In the genomic region with DNA sequence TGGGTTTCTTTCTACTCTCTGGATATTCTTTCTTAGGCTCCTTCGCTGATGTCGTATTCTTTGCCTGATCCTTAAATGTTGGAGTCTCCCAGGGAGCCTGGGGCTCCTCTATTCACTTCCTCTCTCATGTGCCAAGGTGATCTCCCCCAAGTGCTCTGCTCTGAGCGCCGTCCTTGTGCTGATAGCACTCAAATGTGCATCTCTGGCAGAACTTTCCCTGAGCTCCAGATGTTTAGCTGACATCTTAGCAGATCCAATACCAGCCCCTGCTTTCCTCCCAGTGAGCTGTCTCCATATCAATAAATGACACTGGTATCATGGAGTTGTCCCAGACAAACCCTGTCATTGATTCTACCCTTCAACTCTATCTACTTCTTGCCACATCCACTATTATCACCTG, we compare ENCODE assay signal across 33 cellular contexts.
A peak's percentile ranks its signal among the peaks of the same experiment; 100 is the strongest.
DNase-seq lines count a peak whose midpoint lies in the region; ATAC-seq, FAIRE-seq and TF ChIP-seq lines count a peak whose summit lies in the region.
"Had no signal": no experiment of that assay in that cellular context is flagged by ENCODE, and none has a peak within 500 bp of the region (broad histone marks: within the 10 kb centered on the region; RNA-seq: fewer than 3 reads in every experiment).

No MANE protein-coding gene starts in this region.

- TF ChIP-seq POLR2A in heart left ventricle (IDR thresholded peaks at IDR 0.05) (no peak), lower leg skin (IDR thresholded peaks at IDR 0.05) (no peak)

- H4K8ac ChIP-seq in neuronal stem cell (ENCODE audit: low read depth, low read length), result no peak overlapping the region

- H3K23ac ChIP-seq in neuronal stem cell (ENCODE audit: low read depth, low read length, poor library complexity), result no peak overlapping the region

- H3K4me1 ChIP-seq in heart left ventricle (no peaks in the 10 kb centered on the region), neuronal stem cell (ENCODE audit: control insufficient read depth in 2 of 2, insufficient read depth in 1 of 2, low read depth in 1 of 2, low read length in 2 of 2) (no peaks in the 10 kb centered on the region)
- H3K4me1 ChIP-seq: A549, Caco-2 had no signal

- H3K36me3 ChIP-seq in heart left ventricle, result no peaks in the 10 kb centered on the region
- H3K36me3 ChIP-seq in bronchial epithelial cell (ENCODE audit: control insufficient read depth, insufficient read depth, low read length), result no peaks in the 10 kb centered on the region
- no peaks in the 10 kb centered on the region for H3K36me3 ChIP-seq in neuronal stem cell (replicated peaks in 1 of 2; ENCODE audit: control insufficient read depth in 2 of 2, insufficient read depth in 2 of 2, low read length in 2 of 2)
- H3K36me3 ChIP-seq: BE2C; BLaER1; BLaER1 treated with 17β-estradiol and CSF1 and Interleukin-3, amounts not matched to agents 10 nM and 100 nM had no signal

- H2AFZ ChIP-seq in neuronal stem cell (ENCODE audit: low read length), result no peak overlapping the region

- no peak overlapping the region for H2BK12ac ChIP-seq in neuronal stem cell (ENCODE audit: low read length)

- no peak overlapping the region for H2BK5ac ChIP-seq in neuronal stem cell (ENCODE audit: low read length)

- H3K9me3 ChIP-seq in heart left ventricle, result no peaks in the 10 kb centered on the region
- no peaks in the 10 kb centered on the region for H3K9me3 ChIP-seq in neuronal stem cell (replicated peaks in 1 of 2; ENCODE audit: control insufficient read depth in 2 of 2, insufficient read depth in 1 of 2, low read depth in 1 of 2, low read length in 2 of 2)
- H3K9me3 ChIP-seq: A549, BE2C, BLaER1, Caco-2 had no signal

- H3K4me2 ChIP-seq in neuronal stem cell (ENCODE audit: insufficient read depth, low read length, poor library complexity, severe bottlenecking), result no peak overlapping the region
- H3K4me2 ChIP-seq: A549; BLaER1; BLaER1 treated with 17β-estradiol and CSF1 and Interleukin-3, amounts not matched to agents 10 nM and 100 nM had no signal

- no peak overlapping the region for H3K9ac ChIP-seq in neuronal stem cell (ENCODE audit: low read depth, low read length, poor library complexity)
- H3K9ac ChIP-seq: BLaER1; BLaER1 treated with 17β-estradiol and CSF1 and Interleukin-3, amounts not matched to agents 10 nM and 100 nM had no signal

- no peak overlapping the region for H2BK15ac ChIP-seq in neuronal stem cell (ENCODE audit: low read length)

- no peak for ATAC-seq in heart left ventricle
- ATAC-seq: CD8-positive, alpha-beta T cell had no signal

- H3K27me3 ChIP-seq in heart left ventricle (no peaks in the 10 kb centered on the region), bronchial epithelial cell (ENCODE audit: control insufficient read depth, insufficient read depth, low read length) (no peaks in the 10 kb centered on the region), neuronal stem cell (ENCODE audit: control insufficient read depth in 3 of 3, insufficient read depth in 3 of 3, low read depth in 1 of 3, low read length in 3 of 3) (no peaks in the 10 kb centered on the region)
- H3K27me3 ChIP-seq: BE2C; BLaER1; BLaER1 treated with 17β-estradiol and CSF1 and Interleukin-3, amounts not matched to agents 10 nM and 100 nM had no signal

- peak overlapping the region; percentile 10 for H3K14ac ChIP-seq in neuronal stem cell (ENCODE audit: low read length)

- H3K4ac ChIP-seq in neuronal stem cell (ENCODE audit: low read length), result no peak overlapping the region

- intact Hi-C loops in cardiac septum (cut with DNase I) (no loop called here), heart left ventricle (cut with DNase I) (no loop called here), lower leg skin (cut with DNase I; ENCODE audit: low total_unique reads) (no loop called here)

- H2BK120ac ChIP-seq in neuronal stem cell (ENCODE audit: low read depth, low read length), result no peak overlapping the region

- no peak overlapping the region for H3K18ac ChIP-seq in neuronal stem cell (ENCODE audit: low read length)

- no peak overlapping the region for H4K91ac ChIP-seq in neuronal stem cell (ENCODE audit: low read depth, low read length, poor library complexity)

- peak; percentile 7 for FAIRE-seq in bronchial epithelial cell (lab: Jason Lieb, UNC)
- FAIRE-seq: A204.1, A549, D721Med had no signal

- DNase-seq in cardiac septum (ENCODE audit: low spot score) (peak; percentile 71), heart left ventricle (no peak), bronchial epithelial cell (ENCODE audit: low read depth) (no peak), neuronal stem cell (ENCODE audit: low spot score) (no peak), lower leg skin (ENCODE audit: low spot score in 2 of 2) (no peak), inferior parietal cortex (ENCODE audit: extremely low spot score) (no peak)
- DNase-seq: 8988T; ACHN; AML-193; BE2C; C1 segment of cervical spinal cord; Caco-2; Calu3; CD4-positive, alpha-beta memory T cell; CD4-positive, alpha-beta T cell; CD4-positive, CD25-positive, alpha-beta regulatory T cell; CD8-positive, alpha-beta memory T cell; CD8-positive, alpha-beta T cell; COR-L47; DMS 273 treated with DMSO at 0.1 percent for 48 hours; DMS153; DMS53; DMS79; DMS79 treated with DMSO at 0.1 percent for 48 hours; DND-41; EL had no signal

- H3K4me3 ChIP-seq in heart left ventricle (no peak overlapping the region), bronchial epithelial cell (ENCODE audit: low read depth, low read length) (no peak overlapping the region), neuronal stem cell (ENCODE audit: low read length in 2 of 2) (no peak overlapping the region), lower leg skin (ENCODE audit: low read depth, poor library complexity, severe bottlenecking) (no peak overlapping the region)
- H3K4me3 ChIP-seq: A549; BLaER1; BLaER1 treated with 17β-estradiol and CSF1 and Interleukin-3, amounts not matched to agents 10 nM and 100 nM had no signal

- H3K27ac ChIP-seq in heart left ventricle (no peak overlapping the region), neuronal stem cell (replicated peaks; ENCODE audit: low read length) (no peak overlapping the region)
- H3K27ac ChIP-seq: 22Rv1; A549; BLaER1; BLaER1 treated with 17β-estradiol and CSF1 and Interleukin-3, amounts not matched to agents 10 nM and 100 nM; C4-2B had no signal

- 82 to 89% (median 86%) methylated on average over 4 of the region's 4 CpGs for WGBS in heart left ventricle, 4 donors
- WGBS in neuronal stem cell (ENCODE audit: extremely low coverage in 2 of 2, insufficient read length in 2 of 2, insufficient replicate concordance in 1 of 2), 2 donors, result no CpG with 5 or more reads among the region's 4 CpGs
- WGBS in lower leg skin, 2 donors, result 90 to 91% methylated on average over 4 of the region's 4 CpGs

- no peaks in the 10 kb centered on the region for H3K79me1 ChIP-seq in neuronal stem cell (ENCODE audit: low read depth, low read length)

- TF ChIP-seq CTCF in heart left ventricle (IDR thresholded peaks at IDR 0.05) (no peak), bronchial epithelial cell (IDR thresholded peaks at IDR 0.05; ENCODE audit: insufficient read depth, low read length, severe bottlenecking) (no peak), lower leg skin (IDR thresholded peaks at IDR 0.05) (no peak)

- H2AK5ac ChIP-seq in neuronal stem cell (ENCODE audit: low read depth, low read length), result no peak overlapping the region
